8 cellular contexts compared by ENCODE assay signal in the genomic region with DNA sequence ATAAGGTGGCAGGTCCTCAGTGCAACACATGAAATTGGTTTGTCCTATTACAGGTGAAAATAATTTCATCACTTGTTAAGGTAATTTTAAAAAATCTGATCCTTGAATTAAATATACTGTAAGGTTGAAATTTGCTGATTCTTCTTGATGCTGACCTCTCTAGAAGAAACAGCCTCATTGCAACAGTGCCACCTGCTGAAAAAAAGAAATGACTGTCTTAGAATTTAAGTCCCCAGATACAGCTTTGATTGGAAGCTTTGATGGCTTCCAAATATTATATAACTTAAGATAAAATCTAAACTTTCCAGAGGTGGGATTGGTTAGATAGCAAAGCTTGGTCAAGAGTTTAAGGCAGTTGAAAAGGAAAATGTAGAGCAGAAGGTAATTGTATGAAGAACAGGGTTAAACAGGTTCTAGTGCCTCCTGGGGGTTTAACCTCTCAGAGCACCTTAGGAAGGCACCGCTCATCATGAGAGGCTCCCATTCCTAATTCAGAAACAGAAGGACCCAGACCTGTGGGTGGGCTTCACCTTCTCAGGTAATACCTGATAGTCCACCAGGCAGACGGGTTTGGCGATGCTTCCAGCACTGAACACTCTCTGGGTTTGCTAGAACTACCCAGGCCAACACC.
DNase-seq lines count a peak whose midpoint lies in the region; ATAC-seq and TF ChIP-seq lines count a peak whose summit lies in the region.

No MANE protein-coding gene starts in this region.

- peaks cover 27% of the 10 kb centered on the region for H3K9me3 Mint-ChIP-seq in activated naive CD4-positive, alpha-beta T cell treated with anti-CD3 and anti-CD28 coated beads, Interleukin-2, amount 10 ng/mL, durations not matched to agents 7 days and 5 days

- no peaks in the 10 kb centered on the region for H3K4me1 Mint-ChIP-seq in activated naive CD4-positive, alpha-beta T cell treated with anti-CD3 and anti-CD28 coated beads, Interleukin-2, amount 10 ng/mL, durations not matched to agents 7 days and 5 days

- intact Hi-C loops in ascending aorta (cut with DNase I) = loop anchor here (5.0 to 10.0 kb wide), 2 partner anchors 299 to 392 kb away; no protein-coding TSS in a partner anchor

- DNase-seq in DMS153 treated with DMSO at 0.1 percent for 48 hours (lab: John Stamatoyannopoulos, UW; ENCODE audit: unreplicated experiment) = peak; percentile 41
- peak; percentile 7 for DNase-seq in M059J (ENCODE audit: low read depth)
- DNase-seq in ascending aorta (ENCODE audit: low spot score in 2 of 2) = no peak
- DNase-seq in myocyte (ENCODE audit: low read depth) = peak; percentile 21
- DNase-seq in stimulated activated CD4-positive, alpha-beta T cell treated with anti-CD3 and anti-CD28 coated beads, Interleukin-15, amount 100 ng/mL, for 24 hours = no peak
- no peak for DNase-seq in activated naive CD4-positive, alpha-beta T cell treated with anti-CD3 and anti-CD28 coated beads, Interleukin-2, amount 10 ng/mL, durations not matched to agents 7 days and 5 days

- H3K27ac ChIP-seq in ascending aorta (no peak overlapping the region), gastroesophageal sphincter (no peak overlapping the region)

- no peak for TF ChIP-seq POLR2A in gastroesophageal sphincter (IDR thresholded peaks at IDR 0.05)

- no peaks in the 10 kb centered on the region for H3K36me3 Mint-ChIP-seq in activated naive CD4-positive, alpha-beta T cell treated with anti-CD3 and anti-CD28 coated beads, Interleukin-2, amount 10 ng/mL, durations not matched to agents 7 days and 5 days

- TF ChIP-seq EP300 in gastroesophageal sphincter (IDR thresholded peaks at IDR 0.05) = no peak

- no peak overlapping the region for H3K4me3 Mint-ChIP-seq in activated naive CD4-positive, alpha-beta T cell treated with anti-CD3 and anti-CD28 coated beads, Interleukin-2, amount 10 ng/mL, durations not matched to agents 7 days and 5 days

- H3K9me3 ChIP-seq in ascending aorta (no peaks in the 10 kb centered on the region), gastroesophageal sphincter (no peaks in the 10 kb centered on the region)

- TF ChIP-seq CTCF in ascending aorta (IDR thresholded peaks at IDR 0.05) (peak; percentile 18 to 47 (median 19)), gastroesophageal sphincter (IDR thresholded peaks at IDR 0.05) (peak in 1 of 4 experiments; percentile 21)

- H3K27me3 ChIP-seq in ascending aorta (no peaks in the 10 kb centered on the region), gastroesophageal sphincter (no peaks in the 10 kb centered on the region)

- H3K36me3 ChIP-seq in ascending aorta (no peaks in the 10 kb centered on the region), gastroesophageal sphincter (no peaks in the 10 kb centered on the region)

- no peaks in the 10 kb centered on the region for H3K27me3 Mint-ChIP-seq in activated naive CD4-positive, alpha-beta T cell treated with anti-CD3 and anti-CD28 coated beads, Interleukin-2, amount 10 ng/mL, durations not matched to agents 7 days and 5 days

- ATAC-seq in gastroesophageal sphincter (no peak), HG03457 (IDR thresholded peaks at IDR 0.05; ENCODE audit: unreplicated experiment) (no peak)

- CTCF ChIA-PET in activated naive CD4-positive, alpha-beta T cell treated with anti-CD3 and anti-CD28 coated beads, Interleukin-2, amount 10 ng/mL, durations not matched to agents 7 days and 5 days (lab: Charles Lee) = no interaction called here

- H3K4me3 ChIP-seq in ascending aorta (no peak overlapping the region), gastroesophageal sphincter (no peak overlapping the region)

- 46 to 55% methylated on average over 3 of the region's 3 CpGs for WGBS in gastroesophageal sphincter (ENCODE audit: low coverage in 1 of 2), 2 donors

- H3K27ac Mint-ChIP-seq in activated naive CD4-positive, alpha-beta T cell treated with anti-CD3 and anti-CD28 coated beads, Interleukin-2, amount 10 ng/mL, durations not matched to agents 7 days and 5 days = no peak overlapping the region

- H3K4me1 ChIP-seq in ascending aorta (no peaks in the 10 kb centered on the region), gastroesophageal sphincter (no peaks in the 10 kb centered on the region)

Comparison
In these comparisons a context has a peak if more than half of its experiments do, and no peak if none do; other contexts are left out.
1. DNase-seq: peak in DMS153 treated with DMSO at 0.1 percent for 48 hours (single experiment), M059J (single experiment) and myocyte (single experiment); none in ascending aorta (0 of 2), stimulated activated CD4-positive, alpha-beta T cell treated with anti-CD3 and anti-CD28 coated beads, Interleukin-15, amount 100 ng/mL, for 24 hours (single experiment) and activated naive CD4-positive, alpha-beta T cell treated with anti-CD3 and anti-CD28 coated beads, Interleukin-2, amount 10 ng/mL, durations not matched to agents 7 days and 5 days (single experiment).